In the genomic region with DNA sequence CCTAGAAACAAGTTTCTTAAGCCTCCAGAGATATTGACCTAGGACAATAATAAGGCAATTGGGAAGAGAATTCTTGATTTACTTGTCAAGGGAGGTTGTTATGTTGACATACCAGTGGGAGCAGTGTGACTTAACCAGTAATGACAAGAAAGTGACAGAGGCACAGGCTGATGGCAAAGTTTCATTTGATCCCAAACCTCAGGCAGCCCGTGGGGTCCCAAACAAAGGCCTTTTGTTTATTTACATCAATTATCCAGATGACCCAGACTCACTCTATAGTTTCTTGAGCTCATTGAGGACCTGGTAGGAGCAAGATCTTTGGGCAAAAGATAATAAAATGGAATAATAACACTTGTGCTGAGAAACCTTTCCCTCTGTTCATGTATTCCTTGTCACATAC, we compare ENCODE assay signal across 28 cellular contexts.
"Had no signal": no experiment of that assay in that cellular context is flagged by ENCODE, and none has a peak within 500 bp of the region (broad histone marks: within the 10 kb centered on the region; RNA-seq: fewer than 3 reads in every experiment).

No MANE protein-coding gene starts in this region.

- H3K9me3 ChIP-seq: ascending aorta had no signal

- H3K4me1 ChIP-seq: ascending aorta had no signal

- H3K27me3 ChIP-seq: ascending aorta, cardiac muscle cell had no signal

- H3K4me3 ChIP-seq: ascending aorta, cardiac muscle cell had no signal

- ATAC-seq: activated CD8-positive, alpha-beta memory T cell treated with anti-CD3 and anti-CD28 coated beads, Interleukin-2, amount 10 ng/mL, durations not matched to agents 7 days and 5 days; activated CD8-positive, alpha-beta T cell treated with anti-CD3 and anti-CD28 coated beads, Interleukin-2, amount 10 ng/mL, durations not matched to agents 7 days and 5 days; activated naive CD8-positive, alpha-beta T cell treated with anti-CD3 and anti-CD28 coated beads, Interleukin-2, amount 50 U/mL, for 24 hours had no signal

- DNase-seq: activated B cell treated with CpG ODN at 0.5 μM for 24 hours; activated CD4-positive, alpha-beta memory T cell treated with anti-CD3 and anti-CD28 coated beads, Interleukin-2, amount 10 ng/mL, durations not matched to agents 7 days and 5 days; activated CD4-positive, alpha-beta T cell treated with anti-CD3 and anti-CD28 coated beads for 48 hours; activated CD4-positive, alpha-beta T cell treated with anti-CD3 and anti-CD28 coated beads, Interleukin-2, amount 10 ng/mL, durations not matched to agents 7 days and 5 days; activated CD4-positive, alpha-beta T cell treated with anti-CD3 and anti-CD28 coated beads, Interleukin-2, amount 50 U/mL, for 48 hours; activated CD4-positive, CD25-positive, alpha-beta regulatory T cell treated with anti-CD3 and anti-CD28 coated beads, Interleukin-2, amount 50 U/mL, for 72 hours; activated CD8-positive, alpha-beta memory T cell treated with anti-CD3 and anti-CD28 coated beads for 24 hours; activated CD8-positive, alpha-beta memory T cell treated with anti-CD3 and anti-CD28 coated beads, Interleukin-2, amount 10 ng/mL, durations not matched to agents 7 days and 5 days; activated CD8-positive, alpha-beta memory T cell treated with anti-CD3 and anti-CD28 coated beads, Interleukin-2, amount 50 U/mL, for 48 hours; activated CD8-positive, alpha-beta T cell treated with anti-CD3 and anti-CD28 coated beads, Interleukin-2, amount 10 ng/mL, durations not matched to agents 7 days and 5 days; activated effector memory CD4-positive, alpha-beta T cell treated with Interleukin-2 at 50 U/mL for 16 hours; activated gamma-delta T cell; activated naive CD4-positive, alpha-beta T cell treated with anti-CD3 and anti-CD28 coated beads, Interleukin-2, amount 10 ng/mL, durations not matched to agents 7 days and 5 days; activated naive CD4-positive, alpha-beta T cell treated with Interleukin-2 at 50 U/mL for 16 hours; activated naive CD8-positive, alpha-beta T cell treated with anti-CD3 and anti-CD28 coated beads, Interleukin-2, amount 10 ng/mL, durations not matched to agents 7 days and 5 days; activated naive CD8-positive, alpha-beta T cell treated with anti-CD3 and anti-CD28 coated beads, Interleukin-2, amount 50 U/mL, for 24 hours; activated T-cell treated with anti-CD3 and anti-CD28 coated beads, Interleukin-2, amount 50 U/mL, for 24 hours; activated T-cell treated with anti-CD3 and anti-CD28 coated beads, Interleukin-2, amount 50 U/mL, for 48 hours; amygdala; anterior cingulate cortex; caudate nucleus; cerebellar nuclear complex; T-helper 1 cell; T-helper 2 cell; T-helper 9 cell had no signal

- H3K36me3 ChIP-seq: ascending aorta, cardiac muscle cell had no signal

- H3K27ac ChIP-seq: ascending aorta, cardiac muscle cell, VCaP had no signal
